12 cellular contexts compared by ENCODE assay signal in genomic region chr17:63426917-63427308, GRCh38.
"Had no signal": no experiment of that assay in that cellular context is flagged by ENCODE, and none has a peak within 500 bp of the region (broad histone marks: within the 10 kb centered on the region; RNA-seq: fewer than 3 reads in every experiment).

No MANE protein-coding gene starts in this region.

- ATAC-seq: esophagus mucosa; stimulated activated naive CD8-positive, alpha-beta T cell treated with anti-CD3 and anti-CD28 coated beads, Interleukin-15, Interleukin-2, amounts not matched to agents 100 U/mL and 50 U/mL, for 24 hours; upper lobe of right lung had no signal

- H3K27me3 Mint-ChIP-seq: activated B cell treated with CpG ODN at 0.5 μM for 24 hours had no signal

- H3K9me3 Mint-ChIP-seq: activated B cell treated with CpG ODN at 0.5 μM for 24 hours, neural crest cell had no signal

- H3K27ac Mint-ChIP-seq: activated B cell treated with CpG ODN at 0.5 μM for 24 hours had no signal

- H3K27me3 ChIP-seq: ovary, upper lobe of right lung had no signal

- H3K36me3 ChIP-seq: ovary, upper lobe of right lung had no signal

- H3K27ac ChIP-seq: ovary, upper lobe of right lung had no signal

- H3K4me3 Mint-ChIP-seq: activated B cell treated with CpG ODN at 0.5 μM for 24 hours, neural crest cell had no signal

- H3K4me3 ChIP-seq: ovary, upper lobe of right lung had no signal

- DNase-seq: activated B cell treated with CpG ODN at 0.5 μM for 24 hours; activated CD4-positive, alpha-beta T cell treated with anti-CD3 and anti-CD28 coated beads, Interleukin-2, amount 50 U/mL, for 4 hours; activated naive CD4-positive, alpha-beta T cell treated with anti-CD3 and anti-CD28 coated beads, Interleukin-2, amount 50 U/mL, for 16 hours; effector memory CD4-positive, alpha-beta T cell; hypothalamus; kidney glomerular epithelial cell; stimulated activated CD4-positive, alpha-beta T cell treated with anti-CD3 and anti-CD28 coated beads, Interleukin-12 subunit alpha, Interleukin-12 subunit beta, amount 100 ng/mL, for 4 hours; stimulated activated naive CD8-positive, alpha-beta T cell treated with anti-CD3 and anti-CD28 coated beads, Interleukin-15, Interleukin-2, amounts not matched to agents 100 U/mL and 50 U/mL, for 24 hours had no signal

- H3K9me3 ChIP-seq: ovary, upper lobe of right lung had no signal
